Comparison of ENCODE assay signal across 8 cellular contexts in genomic region chr3:141399979-141400971, GRCh38. TPM values are rescaled to one million over a fixed set of nuclear protein-coding genes. Genes with fewer than 3 reads are reported as not detected.
DNase-seq lines count a peak whose midpoint lies in the region; ATAC-seq and TF ChIP-seq lines count a peak whose summit lies in the region.

No MANE protein-coding gene starts in this region.

- H3K4me1 ChIP-seq in right atrium auricular region (peaks cover 0 to 41% of the 10 kb centered on the region in 2 donors), breast epithelium (peaks cover 0 to 9% of the 10 kb centered on the region in 2 donors), muscle layer of colon (ENCODE audit: insufficient read depth, low read length) (peaks cover 51% of the 10 kb centered on the region)

- TF ChIP-seq CTCF in right atrium auricular region (IDR thresholded peaks at IDR 0.05) (no peak), breast epithelium (IDR thresholded peaks at IDR 0.05) (no peak), type B pancreatic cell (conservative IDR thresholded peaks at IDR 0.05) (no peak)

- DNase-seq in right atrium auricular region (ENCODE audit: low spot score), result no peak
- no peak for DNase-seq in Right ventricle myocardium inferior (ENCODE audit: missing footprints)
- DNase-seq in breast epithelium (ENCODE audit: low spot score in 2 of 2), result no peak
- DNase-seq in stimulated activated CD8-positive, alpha-beta memory T cell treated with anti-CD3 and anti-CD28 coated beads, Interleukin-4, amount 100 ng/mL, for 48 hours, result no peak
- DNase-seq in NOMO-1 treated with DMSO at 0.1 percent for 48 hours (lab: John Stamatoyannopoulos, UW; ENCODE audit: unreplicated experiment), result no peak
- no peak for DNase-seq in type B pancreatic cell (ENCODE audit: extremely low spot score, unreplicated experiment)

- no peak overlapping the region for H3K27ac Mint-ChIP-seq in type B pancreatic cell

- peaks cover 23% of the 10 kb centered on the region for H3K36me3 ChIP-seq in right atrium auricular region
- no peaks in the 10 kb centered on the region for H3K36me3 ChIP-seq in breast epithelium
- H3K36me3 ChIP-seq in muscle layer of colon (ENCODE audit: insufficient read depth, low read length), result peaks cover 14% of the 10 kb centered on the region

- no peak for TF ChIP-seq POLR2A in breast epithelium (IDR thresholded peaks at IDR 0.05)

- no peaks in the 10 kb centered on the region for H3K27me3 Mint-ChIP-seq in type B pancreatic cell

- H3K27ac ChIP-seq in right atrium auricular region (peak overlapping the region; percentile 98), breast epithelium (peak overlapping the region; percentile 86 to 99), muscle layer of colon (ENCODE audit: low read depth, low read length) (peak overlapping the region; percentile 99)

- H3K27me3 ChIP-seq in right atrium auricular region (no peaks in the 10 kb centered on the region), breast epithelium (no peaks in the 10 kb centered on the region), muscle layer of colon (ENCODE audit: control insufficient read depth in 1 of 2, insufficient read depth in 2 of 2, low read length in 2 of 2) (no peaks in the 10 kb centered on the region)

- H3K9ac ChIP-seq in muscle layer of colon (ENCODE audit: low read length), result peak overlapping the region; percentile 94

- no peak overlapping the region for H3K4me3 Mint-ChIP-seq in type B pancreatic cell

- H3K4me1 Mint-ChIP-seq in type B pancreatic cell (ENCODE audit: unreplicated experiment), result peaks cover 15% of the 10 kb centered on the region

- H3K9me3 ChIP-seq in right atrium auricular region (peaks cover 0 to 10% of the 10 kb centered on the region in 2 donors), breast epithelium (peaks cover 0 to 4% of the 10 kb centered on the region in 2 donors), muscle layer of colon (ENCODE audit: low read length) (no peaks in the 10 kb centered on the region)

- no peak overlapping the region for H3K4me3 ChIP-seq in right atrium auricular region
- H3K4me3 ChIP-seq in breast epithelium, result no peak overlapping the region
- H3K4me3 ChIP-seq in muscle layer of colon (ENCODE audit: low read depth in 1 of 2, low read length in 2 of 2), result peak overlapping the region in 1 of 2 donors; percentile 0

- ATAC-seq in Right ventricle myocardium inferior (no peak), SK-N-SH treated with all-trans-retinoic acid at 6 μM for 48 hours (no peak)

- intact Hi-C loops in Right ventricle myocardium inferior (cut with DNase I) (no loop called here), breast epithelium (cut with DNase I; ENCODE audit: low total_unique reads) (no loop called here)

- no peaks in the 10 kb centered on the region for H3K9me3 Mint-ChIP-seq in type B pancreatic cell

- H3K36me3 Mint-ChIP-seq in type B pancreatic cell, result peaks cover 16% of the 10 kb centered on the region

TF ChIP-seq in SK-N-SH treated with all-trans-retinoic acid at 6 μM for 48 hours, 23 proteins besides CTCF, POLR2A, EP300 and RAD21:
- TF ChIP-seq SNAI2 (CRISPR knock-in tag; IDR thresholded peaks at IDR 0.05) (no peak), ARNTL (CRISPR knock-in tag; IDR thresholded peaks at IDR 0.05; ENCODE audit: borderline replicate concordance, low read depth) (no peak), TSHZ2 (CRISPR knock-in tag; IDR thresholded peaks at IDR 0.05) (no peak)
TF ChIP-seq in SK-N-SH treated with all-trans-retinoic acid at 6 μM for 48 hours: peak in this region for 0.

RNA-seq across cellular contexts. Expression of gene ZBTB38, which starts 32.0 kb away (rescaled TPM):
- total RNA-seq in right atrium auricular region (100 to 1,000 TPM; 120 to 127 TPM), Right ventricle myocardium inferior (102 TPM), breast epithelium (100 to 1,000 TPM; 126 to 238 (median 138) TPM), type B pancreatic cell (ENCODE audit: low replicate concordance) (29.4 and 35.4 TPM in 2 replicates)
